Comparison of ENCODE assay signal across 17 cellular contexts in the genomic region with DNA sequence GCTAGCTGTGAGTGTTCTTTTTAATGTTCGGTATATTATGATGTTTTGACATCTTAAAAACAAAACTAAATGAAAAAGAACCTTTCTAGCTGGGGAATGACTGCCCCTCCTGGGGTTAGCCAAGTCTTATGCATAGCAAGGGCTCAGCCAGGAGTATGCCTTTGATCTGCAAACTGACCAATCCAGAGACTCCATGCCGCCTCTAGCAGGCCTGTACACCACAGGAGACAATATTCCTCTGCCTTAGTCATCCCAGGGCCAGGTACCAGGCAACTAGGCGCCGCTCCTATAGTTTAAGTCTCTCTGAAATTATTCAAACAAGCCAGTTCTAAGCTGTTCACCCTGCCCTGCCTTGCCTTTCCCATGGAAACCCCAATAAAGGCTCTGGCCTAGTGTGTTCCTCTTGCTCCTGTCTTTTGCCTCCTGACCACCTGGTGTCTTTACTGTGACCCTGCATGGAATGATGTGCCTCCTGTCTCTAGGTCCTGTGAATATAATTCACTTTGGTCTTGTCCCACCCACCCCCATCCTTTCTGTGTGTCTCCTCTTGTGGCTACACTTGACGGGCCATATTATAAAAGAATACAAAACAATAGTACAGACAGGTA.
"Had no signal": no experiment of that assay in that cellular context is flagged by ENCODE, and none has a peak within 500 bp of the region (broad histone marks: within the 10 kb centered on the region; RNA-seq: fewer than 3 reads in every experiment).

No MANE protein-coding gene starts in this region.

- H3K27ac ChIP-seq: breast epithelium, heart left ventricle, suprapubic skin had no signal

- DNase-seq: activated B cell treated with CpG ODN at 0.5 μM for 24 hours; activated CD4-positive, alpha-beta T cell treated with anti-CD3 and anti-CD28 coated beads, Interleukin-2, amount 10 ng/mL, durations not matched to agents 7 days and 5 days; activated T-cell treated with anti-CD3 and anti-CD28 coated beads for 4 hours; amniotic stem cell; heart left ventricle; naive thymus-derived CD4-positive, alpha-beta T cell; stimulated activated CD4-positive, alpha-beta T cell treated with anti-CD3 and anti-CD28 coated beads, Interleukin-12 subunit alpha, Interleukin-12 subunit beta, amount 100 ng/mL, for 4 hours; stimulated activated naive CD4-positive, alpha-beta T cell treated with Interleukin-2 at 50 U/mL for 16 hours had no signal

- H3K27me3 ChIP-seq: breast epithelium, heart left ventricle, suprapubic skin had no signal

- H3K4me3 Mint-ChIP-seq: activated B cell treated with CpG ODN at 0.5 μM for 24 hours; activated CD4-positive, alpha-beta T cell treated with anti-CD3 and anti-CD28 coated beads, Interleukin-2, amount 10 ng/mL, durations not matched to agents 7 days and 5 days; activated naive CD4-positive, alpha-beta T cell treated with anti-CD3 and anti-CD28 coated beads, Interleukin-2, amount 50 U/mL, for 24 hours; naive thymus-derived CD4-positive, alpha-beta T cell; T-helper 1 cell treated with Interleukin-12 subunit alpha and Interleukin-12 subunit beta and Interleukin-4 antibody, amounts not matched to agents 30 μg/mL and 1 μg/mL, for 36 hours; type B pancreatic cell had no signal

- H3K36me3 Mint-ChIP-seq: type B pancreatic cell had no signal

- H3K4me1 Mint-ChIP-seq: activated B cell treated with CpG ODN at 0.5 μM for 24 hours; activated CD4-positive, alpha-beta T cell treated with anti-CD3 and anti-CD28 coated beads, Interleukin-2, amount 10 ng/mL, durations not matched to agents 7 days and 5 days; activated naive CD4-positive, alpha-beta T cell treated with anti-CD3 and anti-CD28 coated beads, Interleukin-2, amount 50 U/mL, for 24 hours had no signal

- H3K36me3 ChIP-seq: breast epithelium, heart left ventricle, suprapubic skin had no signal

- H3K9me3 ChIP-seq: breast epithelium, heart left ventricle, suprapubic skin had no signal

- H3K4me1 ChIP-seq: breast epithelium, heart left ventricle, suprapubic skin had no signal

- H3K27me3 Mint-ChIP-seq: activated B cell treated with CpG ODN at 0.5 μM for 24 hours; activated CD4-positive, alpha-beta T cell treated with anti-CD3 and anti-CD28 coated beads, Interleukin-2, amount 10 ng/mL, durations not matched to agents 7 days and 5 days; activated naive CD4-positive, alpha-beta T cell treated with anti-CD3 and anti-CD28 coated beads, Interleukin-2, amount 50 U/mL, for 24 hours; naive thymus-derived CD4-positive, alpha-beta T cell; type B pancreatic cell had no signal

- H3K9me3 Mint-ChIP-seq: activated B cell treated with CpG ODN at 0.5 μM for 24 hours; activated CD4-positive, alpha-beta T cell treated with anti-CD3 and anti-CD28 coated beads, Interleukin-2, amount 10 ng/mL, durations not matched to agents 7 days and 5 days; activated naive CD4-positive, alpha-beta T cell treated with anti-CD3 and anti-CD28 coated beads, Interleukin-2, amount 50 U/mL, for 24 hours; activated T-helper 2 cell treated with anti-CD3 and anti-CD28 coated beads, Interferon-gamma antibody, Interleukin-2, Interleukin-4, amounts not matched to agents 10 μg/mL and 5 μg/mL and 100 μg/mL, durations not matched to agents 14 hours and 24 hours and 36 hours; T-helper 1 cell treated with Interleukin-12 subunit alpha and Interleukin-12 subunit beta and Interleukin-4 antibody, amounts not matched to agents 30 μg/mL and 1 μg/mL, for 36 hours; type B pancreatic cell had no signal

- H3K4me3 ChIP-seq: breast epithelium, heart left ventricle, lung, suprapubic skin had no signal

- H3K27ac Mint-ChIP-seq: activated B cell treated with CpG ODN at 0.5 μM for 24 hours; activated CD4-positive, alpha-beta T cell treated with anti-CD3 and anti-CD28 coated beads, Interleukin-2, amount 10 ng/mL, durations not matched to agents 7 days and 5 days; activated naive CD4-positive, alpha-beta T cell treated with anti-CD3 and anti-CD28 coated beads, Interleukin-2, amount 50 U/mL, for 24 hours; activated T-helper 2 cell treated with anti-CD3 and anti-CD28 coated beads, Interferon-gamma antibody, Interleukin-2, Interleukin-4, amounts not matched to agents 10 μg/mL and 5 μg/mL and 100 μg/mL, durations not matched to agents 14 hours and 24 hours and 36 hours; naive thymus-derived CD4-positive, alpha-beta T cell; T-helper 1 cell treated with Interleukin-12 subunit alpha and Interleukin-12 subunit beta and Interleukin-4 antibody, amounts not matched to agents 30 μg/mL and 1 μg/mL, for 36 hours; type B pancreatic cell had no signal

- ATAC-seq: heart left ventricle; naive thymus-derived CD4-positive, alpha-beta T cell; sciatic nerve; SK-N-SH treated with all-trans-retinoic acid at 6 μM for 48 hours had no signal
